In the genomic region with DNA sequence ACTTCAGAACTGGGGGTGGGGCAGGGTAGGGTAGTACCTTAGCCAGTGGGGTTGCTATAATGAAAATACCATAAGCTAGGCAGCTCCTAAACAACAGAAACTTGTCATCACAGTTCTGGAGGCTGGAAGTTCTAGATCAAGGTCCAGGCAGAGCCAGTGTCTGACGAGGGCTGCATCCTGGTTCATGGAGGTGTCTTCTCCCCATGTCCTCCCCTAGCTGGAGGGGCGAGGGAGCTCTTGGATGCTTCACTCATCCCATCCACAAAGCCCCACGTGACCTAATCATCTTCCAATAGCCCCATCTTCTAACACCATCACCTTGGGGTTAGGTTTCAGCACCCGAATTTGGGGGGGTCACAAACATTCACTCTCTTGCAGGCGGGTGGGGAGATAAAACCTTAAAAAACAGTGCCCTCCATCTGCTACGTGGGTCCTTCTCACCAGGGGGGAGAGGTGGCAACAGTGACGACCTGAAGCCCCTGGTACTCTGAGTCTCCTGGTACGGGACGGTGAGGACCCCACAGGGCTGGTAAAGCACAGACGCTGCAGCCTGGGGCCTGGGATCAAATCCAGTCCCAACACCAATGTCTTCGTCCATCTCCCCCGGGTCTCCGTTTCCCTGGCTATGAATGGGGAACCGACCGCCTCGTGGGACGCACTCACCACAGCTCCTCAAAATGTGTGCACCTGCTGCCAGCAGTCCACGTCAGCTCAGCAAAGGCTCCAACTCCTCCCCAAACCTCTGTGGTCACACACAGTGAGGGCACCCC, we compare ENCODE assay signal across 26 cellular contexts. TPM values are rescaled to one million over a fixed set of nuclear protein-coding genes. Genes with fewer than 3 reads are reported as not detected.
DNase-seq lines count a peak whose midpoint lies in the region; ATAC-seq, FAIRE-seq and TF ChIP-seq lines count a peak whose summit lies in the region.
"Had no signal": no experiment of that assay in that cellular context is flagged by ENCODE, and none has a peak within 500 bp of the region (broad histone marks: within the 10 kb centered on the region; RNA-seq: fewer than 3 reads in every experiment).

No MANE protein-coding gene starts in this region.

- no peak for ATAC-seq in RWPE2 (ENCODE audit: low read depth)

- intact Hi-C loops in posterior vena cava (cut with DNase I), result no loop called here

- no peaks in the 10 kb centered on the region for H3K9me3 ChIP-seq in RWPE2 (ENCODE audit: severe bottlenecking)
- H3K9me3 ChIP-seq: MG63, SJCRH30 had no signal

- no peaks in the 10 kb centered on the region for H3K36me3 ChIP-seq in RWPE2 (ENCODE audit: low read depth)
- H3K36me3 ChIP-seq: MG63, SJCRH30 had no signal

- TF ChIP-seq CTCF in RWPE2 (IDR thresholded peaks at IDR 0.05; ENCODE audit: poor library complexity, severe bottlenecking), result no peak

- DNase-seq in NCI-H1436 (lab: John Stamatoyannopoulos, UW) (peak; percentile 27), NCI-H1436 treated with DMSO at 0.1 percent for 48 hours (lab: John Stamatoyannopoulos, UW) (no peak), RWPE2 (ENCODE audit: low spot score) (peak; percentile 45), posterior vena cava (ENCODE audit: low spot score) (peak; percentile 69), dermis blood vessel endothelial cell (no peak), islet precursor cell (no peak), frontal cortex (ENCODE audit: low spot score in 2 of 2) (no peak)
- DNase-seq: AML-193, GDM1, IMR-90, Karpas-422, MG63, NCI-H1092 treated with DMSO at 0.1 percent for 48 hours, NCI-H1694, NCI-H2107, NCI-H2227 treated with DMSO at 0.1 percent for 48 hours, NCI-H510A treated with DMSO at 0.1 percent for 48 hours, NCI-H82, RPMI8226, SJCRH30 had no signal

- H3K27me3 ChIP-seq in RWPE2 (ENCODE audit: insufficient read depth, poor library complexity, severe bottlenecking) (no peaks in the 10 kb centered on the region), layer of hippocampus (ENCODE audit: control insufficient read depth, insufficient read depth, low read length) (no peaks in the 10 kb centered on the region)
- H3K27me3 ChIP-seq: MG63, SJCRH30 had no signal

- H3K4me1 ChIP-seq in RWPE2 (ENCODE audit: insufficient read depth, poor library complexity, severe bottlenecking), result no peaks in the 10 kb centered on the region

- no peak for FAIRE-seq in frontal cortex (lab: Jason Lieb, UNC)
- FAIRE-seq: H54 had no signal

- H3K27ac ChIP-seq in RWPE2 (ENCODE audit: poor library complexity, severe bottlenecking) (no peak overlapping the region), layer of hippocampus (ENCODE audit: low read depth, low read length) (peak overlapping the region; percentile 97)
- H3K27ac ChIP-seq: 22Rv1, HL-60, SJCRH30 had no signal

- no peak overlapping the region for H3K4me3 ChIP-seq in RWPE2 (ENCODE audit: severe bottlenecking)
- H3K4me3 ChIP-seq: MG63, SJCRH30 had no signal

RNA-seq across cellular contexts. Expression of gene RAB40B, which starts 22.8 kb away (rescaled TPM):
- total RNA-seq in posterior vena cava (1 to 10 TPM; 4.2 to 6.3 TPM), dermis blood vessel endothelial cell (5.8 and 8.9 TPM in 2 replicates), frontal cortex (18.3 TPM)

RNA-seq across cellular contexts. Expression of gene WDR45B, which starts 27.4 kb away (rescaled TPM):
- total RNA-seq in posterior vena cava (10 to 100 TPM; 49.7 to 56.5 TPM), dermis blood vessel endothelial cell (61.4 and 91.0 TPM in 2 replicates), frontal cortex (45.2 TPM)

RNA-seq across cellular contexts. Expression of gene FN3KRP, which starts 40.8 kb away (rescaled TPM):
- total RNA-seq in posterior vena cava (10 to 100 TPM; 18.5 to 19.5 TPM), dermis blood vessel endothelial cell (19.1 and 23.4 TPM in 2 replicates), frontal cortex (24.1 TPM)

RNA-seq across cellular contexts. Expression of gene FN3K, which starts 59.8 kb away (rescaled TPM):
- total RNA-seq in posterior vena cava (10 to 100 TPM in 1 of 2 donors, 1 to 10 TPM in 1; 9.6 to 13.2 TPM), dermis blood vessel endothelial cell (7.0 and 8.5 TPM in 2 replicates), frontal cortex (9.8 TPM)
- total RNA-seq: Daoy, HT1080 had no signal

Comparison
In these comparisons a context has a peak if more than half of its experiments do, and no peak if none do; other contexts are left out.
1. DNase-seq: peak in NCI-H1436 (single experiment), RWPE2 (single experiment) and posterior vena cava (single experiment); none in NCI-H1436 treated with DMSO at 0.1 percent for 48 hours (single experiment), dermis blood vessel endothelial cell (single experiment), islet precursor cell (single experiment) and frontal cortex (0 of 2).